In genomic region chr11:82355313-82355823, GRCh38 we compare ENCODE assay signal across 30 cellular contexts.
"Had no signal": no experiment of that assay in that cellular context is flagged by ENCODE, and none has a peak within 500 bp of the region (broad histone marks: within the 10 kb centered on the region; RNA-seq: fewer than 3 reads in every experiment).

No MANE protein-coding gene starts in this region.

- H3K27ac ChIP-seq: adrenal gland, ascending aorta, body of pancreas, brain microvascular endothelial cell, breast epithelium, cardiac muscle cell had no signal

- ATAC-seq: activated naive CD4-positive, alpha-beta T cell treated with anti-CD3 and anti-CD28 coated beads, Interleukin-2, amount 50 U/mL, for 72 hours; activated naive CD8-positive, alpha-beta T cell treated with anti-CD3 and anti-CD28 coated beads, Interleukin-2, amount 50 U/mL, for 24 hours; activated T-cell treated with anti-CD3 and anti-CD28 coated beads, Interleukin-2, amount 50 U/mL, for 4 hours; activated T-cell treated with anti-CD3 and anti-CD28 coated beads, Interleukin-2, amount 50 U/mL, for 72 hours; activated T-helper 17 cell treated with anti-CD3 and anti-CD28 coated beads, Interleukin-2, amount 50 U/mL, for 72 hours; body of pancreas had no signal

- DNase-seq: activated effector memory CD4-positive, alpha-beta T cell treated with anti-CD3 and anti-CD28 coated beads, Interleukin-2, amount 50 U/mL, for 16 hours; activated effector memory CD4-positive, alpha-beta T cell treated with Interleukin-2 at 50 U/mL for 16 hours; activated gamma-delta T cell; activated gamma-delta T cell treated with Interleukin-2 at 50 U/mL for 16 hours; activated naive CD4-positive, alpha-beta T cell; activated naive CD4-positive, alpha-beta T cell treated with anti-CD3 and anti-CD28 coated beads for 36 hours; activated naive CD4-positive, alpha-beta T cell treated with anti-CD3 and anti-CD28 coated beads, Interleukin-2, amount 10 ng/mL, durations not matched to agents 7 days and 5 days; activated naive CD4-positive, alpha-beta T cell treated with anti-CD3 and anti-CD28 coated beads, Interleukin-2, amount 50 U/mL, for 16 hours; activated naive CD4-positive, alpha-beta T cell treated with Interleukin-2 at 50 U/mL for 16 hours; activated naive CD8-positive, alpha-beta T cell treated with anti-CD3 and anti-CD28 coated beads for 36 hours; activated naive CD8-positive, alpha-beta T cell treated with anti-CD3 and anti-CD28 coated beads, Interleukin-2, amount 10 ng/mL, durations not matched to agents 7 days and 5 days; activated naive CD8-positive, alpha-beta T cell treated with anti-CD3 and anti-CD28 coated beads, Interleukin-2, amount 50 U/mL, for 24 hours; activated T-cell treated with anti-CD3 and anti-CD28 coated beads, Interleukin-2, amount 50 U/mL, for 4 hours; activated T-cell treated with anti-CD3 and anti-CD28 coated beads, Interleukin-2, amount 50 U/mL, for 48 hours; activated T-cell treated with anti-CD3 and anti-CD28 coated beads, Interleukin-2, amount 50 U/mL, for 72 hours; adrenal gland; amniotic stem cell; amygdala; anterior cingulate cortex; aorta; body of pancreas; brain microvascular endothelial cell; caudate nucleus; central memory CD4-positive, alpha-beta T cell; cerebellar nuclear complex had no signal
